25 cellular contexts compared by ENCODE assay signal in genomic region chr1:156949127-156949526, GRCh38. TPM values are rescaled to one million over a fixed set of nuclear protein-coding genes. Genes with fewer than 3 reads are reported as not detected.
"Had no signal": no experiment of that assay in that cellular context is flagged by ENCODE, and none has a peak within 500 bp of the region (broad histone marks: within the 10 kb centered on the region; RNA-seq: fewer than 3 reads in every experiment).

No MANE protein-coding gene starts in this region.

- DNase-seq: activated CD4-positive, alpha-beta T cell treated with anti-CD3 and anti-CD28 coated beads, Interleukin-2, amount 10 ng/mL, durations not matched to agents 24 days and 14 days; activated CD4-positive, alpha-beta T cell treated with anti-CD3 and anti-CD28 coated beads, Interleukin-2, amount 50 U/mL, for 4 hours; activated CD8-positive, alpha-beta T cell treated with anti-CD3 and anti-CD28 coated beads for 36 hours; activated naive CD4-positive, alpha-beta T cell treated with anti-CD3 and anti-CD28 coated beads, Interleukin-2, amount 50 U/mL, for 16 hours; activated naive CD8-positive, alpha-beta T cell treated with anti-CD3 and anti-CD28 coated beads for 36 hours; activated T-cell treated with anti-CD3 and anti-CD28 coated beads for 4 hours; activated T-cell treated with anti-CD3 and anti-CD28 coated beads, Interleukin-2, amount 50 U/mL, for 4 hours; amniotic stem cell; aorta; brain microvascular endothelial cell; NCI-H1092 treated with DMSO at 0.1 percent for 48 hours; NCI-H1417; NCI-H1694; NCI-H2029; NCI-H345; NCI-H524 treated with DMSO at 0.1 percent for 48 hours; Peyer's patch; RPMI8226; SHP77 treated with DMSO at 0.1 percent for 48 hours; SK-N-SH had no signal

- H3K4me1 ChIP-seq: Peyer's patch, SJSA1 had no signal

- ATAC-seq: activated CD8-positive, alpha-beta T cell treated with anti-CD3 and anti-CD28 coated beads for 36 hours; activated T-cell treated with anti-CD3 and anti-CD28 coated beads, Interleukin-2, amount 50 U/mL, for 4 hours had no signal

- H3K4me2 ChIP-seq: SK-N-SH had no signal

- H3K27ac ChIP-seq: brain microvascular endothelial cell, Peyer's patch, SJSA1 had no signal

- H3K9me3 ChIP-seq: Peyer's patch, SJSA1, SK-N-SH had no signal

- H3K27me3 ChIP-seq: brain microvascular endothelial cell, Peyer's patch, SJSA1 had no signal

- H3K4me3 ChIP-seq: Peyer's patch, SJSA1 had no signal

- H3K9ac ChIP-seq: SK-N-SH had no signal

RNA-seq across cellular contexts. Expression of gene LRRC71, which starts 28.7 kb away (rescaled TPM):
- total RNA-seq: activated CD4-positive, alpha-beta T cell treated with anti-CD3 and anti-CD28 coated beads, Interleukin-2, amount 10 ng/mL, durations not matched to agents 24 days and 14 days; activated CD8-positive, alpha-beta memory T cell treated with anti-CD3 and anti-CD28 coated beads for 36 hours; activated CD8-positive, alpha-beta T cell treated with anti-CD3 and anti-CD28 coated beads for 36 hours; activated naive CD8-positive, alpha-beta T cell treated with anti-CD3 and anti-CD28 coated beads for 36 hours; activated T-cell treated with anti-CD3 and anti-CD28 coated beads, Interleukin-2, amount 50 U/mL, for 4 hours; activated T-helper 1 cell treated with anti-CD3 and anti-CD28 coated beads, Interleukin-12 subunit alpha, Interleukin-12 subunit beta, Interleukin-2, Interleukin-4 antibody, amounts not matched to agents 30 ng/mL and 10 ng/mL and 1 ng/mL, durations not matched to agents 14 hours and 24 hours and 36 hours; M059J; NCI-H460; Peyer's patch; SJSA1 had no signal

RNA-seq across cellular contexts. Expression of gene PEAR1, which starts 55.6 kb away (rescaled TPM):
- total RNA-seq: activated naive CD8-positive, alpha-beta T cell treated with anti-CD3 and anti-CD28 coated beads for 36 hours had no signal
